In the genomic region with DNA sequence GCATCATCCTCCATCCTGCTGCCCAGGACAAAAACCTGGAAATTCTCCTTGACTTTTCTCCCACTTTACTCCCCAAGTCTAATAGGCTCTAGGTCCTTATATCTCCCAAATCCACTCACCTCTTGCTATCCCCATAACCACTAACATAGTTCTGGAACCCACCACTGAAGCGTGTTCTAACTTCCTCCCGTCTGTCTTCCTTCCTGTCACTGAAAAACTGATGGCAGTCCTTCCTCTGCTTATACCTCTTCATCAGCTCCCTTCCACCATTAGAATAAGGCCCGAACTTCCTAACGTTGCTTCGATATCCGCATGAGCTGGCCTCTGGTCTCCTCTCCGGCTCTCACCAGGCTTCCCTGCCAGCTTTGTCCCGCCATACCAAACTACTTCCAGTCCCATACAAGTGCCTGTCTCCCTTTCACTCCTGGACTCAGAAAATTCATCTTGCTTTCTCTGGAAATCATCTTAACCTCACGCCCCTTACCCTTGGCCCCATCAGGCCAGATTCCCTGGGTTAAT, we compare ENCODE assay signal across 14 cellular contexts.
DNase-seq lines count a peak whose midpoint lies in the region; ATAC-seq and TF ChIP-seq lines count a peak whose summit lies in the region.
"Had no signal": no experiment of that assay in that cellular context is flagged by ENCODE, and none has a peak within 500 bp of the region (broad histone marks: within the 10 kb centered on the region; RNA-seq: fewer than 3 reads in every experiment).

No MANE protein-coding gene starts in this region.

- H3K79me2 ChIP-seq in DND-41 (ENCODE audit: insufficient read depth, low read length) (no peaks in the 10 kb centered on the region), Loucy (ENCODE audit: insufficient read depth, low read length) (no peaks in the 10 kb centered on the region)

- DNase-seq in DND-41 (no peak), neural crest cell (ENCODE audit: low read depth, low spot score) (no peak), NCI-H345 (lab: John Stamatoyannopoulos, UW) (no peak), NCI-H187 treated with DMSO at 0.1 percent for 48 hours (lab: John Stamatoyannopoulos, UW) (no peak)
- no peak for DNase-seq in activated T-helper 2 cell treated with anti-CD3 and anti-CD28 coated beads, Interferon-gamma antibody, Interleukin-2, Interleukin-4, amounts not matched to agents 10 μg/mL and 5 μg/mL and 100 μg/mL, durations not matched to agents 14 hours and 24 hours and 36 hours (ENCODE audit: low spot score)
- DNase-seq in effector CD8-positive, alpha-beta T cell (lab: John Stamatoyannopoulos, UW), result no peak
- DNase-seq: heart right ventricle, left cardiac atrium, NCI-H1436, right cardiac atrium, RPMI8226, uterus had no signal

- H3F3A ChIP-seq in Loucy (ENCODE audit: low read depth), result no peaks in the 10 kb centered on the region

- H3K9me3 Mint-ChIP-seq in activated T-helper 2 cell treated with anti-CD3 and anti-CD28 coated beads, Interferon-gamma antibody, Interleukin-2, Interleukin-4, amounts not matched to agents 10 μg/mL and 5 μg/mL and 100 μg/mL, durations not matched to agents 14 hours and 24 hours and 36 hours, result peaks cover 8% of the 10 kb centered on the region
- peaks cover 6% of the 10 kb centered on the region for H3K9me3 Mint-ChIP-seq in neural crest cell

- peaks cover 77% of the 10 kb centered on the region for H3K4me1 Mint-ChIP-seq in activated T-helper 2 cell treated with anti-CD3 and anti-CD28 coated beads, Interferon-gamma antibody, Interleukin-2, Interleukin-4, amounts not matched to agents 10 μg/mL and 5 μg/mL and 100 μg/mL, durations not matched to agents 14 hours and 24 hours and 36 hours (ENCODE audit: low read depth)
- H3K4me1 Mint-ChIP-seq in neural crest cell, result peaks cover 45% of the 10 kb centered on the region

- H3K27me3 Mint-ChIP-seq in activated T-helper 2 cell treated with anti-CD3 and anti-CD28 coated beads, Interferon-gamma antibody, Interleukin-2, Interleukin-4, amounts not matched to agents 10 μg/mL and 5 μg/mL and 100 μg/mL, durations not matched to agents 14 hours and 24 hours and 36 hours (ENCODE audit: low read depth), result peaks cover 8% of the 10 kb centered on the region
- no peaks in the 10 kb centered on the region for H3K27me3 Mint-ChIP-seq in neural crest cell (ENCODE audit: low read depth)

- H3K4me3 ChIP-seq in DND-41 (ENCODE audit: low read depth in 1 of 2, low read length in 2 of 2) (no peak overlapping the region), Loucy (ENCODE audit: low read length, poor library complexity, severe bottlenecking) (no peak overlapping the region)
- H3K4me3 ChIP-seq: esophagus muscularis mucosa, heart right ventricle, uterus had no signal

- H3K4me1 ChIP-seq in DND-41 (ENCODE audit: insufficient read depth, low read length), result peaks cover 48% of the 10 kb centered on the region
- H3K4me1 ChIP-seq in Loucy (ENCODE audit: insufficient read depth, low read length, poor library complexity, severe bottlenecking), result peaks cover 40% of the 10 kb centered on the region
- H3K4me1 ChIP-seq: uterus had no signal

- H3K9ac ChIP-seq in DND-41 (ENCODE audit: low read depth, low read length) (no peak overlapping the region), Loucy (ENCODE audit: low read depth, low read length, poor library complexity, severe bottlenecking) (no peak overlapping the region)

- peak overlapping the region; percentile 60 for H3K4me3 Mint-ChIP-seq in activated T-helper 2 cell treated with anti-CD3 and anti-CD28 coated beads, Interferon-gamma antibody, Interleukin-2, Interleukin-4, amounts not matched to agents 10 μg/mL and 5 μg/mL and 100 μg/mL, durations not matched to agents 14 hours and 24 hours and 36 hours (ENCODE audit: low read depth)
- no peak overlapping the region for H3K4me3 Mint-ChIP-seq in neural crest cell

- H3K36me3 Mint-ChIP-seq in activated T-helper 2 cell treated with anti-CD3 and anti-CD28 coated beads, Interferon-gamma antibody, Interleukin-2, Interleukin-4, amounts not matched to agents 10 μg/mL and 5 μg/mL and 100 μg/mL, durations not matched to agents 14 hours and 24 hours and 36 hours (ENCODE audit: low read depth), result peaks cover 15% of the 10 kb centered on the region
- H3K36me3 Mint-ChIP-seq in neural crest cell (ENCODE audit: low read depth), result no peaks in the 10 kb centered on the region

- no peak for ATAC-seq in DND-41 (ENCODE audit: insufficient read depth, low read depth)
- ATAC-seq: heart right ventricle, left cardiac atrium, right cardiac atrium had no signal

- H3K9me3 ChIP-seq in DND-41 (ENCODE audit: insufficient read depth, low read length, severe bottlenecking) (no peaks in the 10 kb centered on the region), Loucy (ENCODE audit: insufficient read depth, low read depth, low read length) (no peaks in the 10 kb centered on the region)
- H3K9me3 ChIP-seq: esophagus muscularis mucosa, heart right ventricle, uterus had no signal

- no peaks in the 10 kb centered on the region for H3K9me2 ChIP-seq in Loucy (replicated peaks; ENCODE audit: low read depth, low read length)

- H3K4me2 ChIP-seq in DND-41 (ENCODE audit: insufficient read depth, low read length) (peak overlapping the region; percentile 43; the same call in 1 of the 2 replicates), Loucy (ENCODE audit: low read depth, low read length, poor library complexity, severe bottlenecking) (peak overlapping the region; percentile 75)

- intact Hi-C loops in activated T-helper 2 cell treated with anti-CD3 and anti-CD28 coated beads, Interferon-gamma antibody, Interleukin-2, Interleukin-4, amounts not matched to agents 10 μg/mL and 5 μg/mL and 100 μg/mL, durations not matched to agents 14 hours and 24 hours and 36 hours (cut with micrococcal nuclease), result loop anchor here (1.0 to 5.0 kb wide), 8 partner anchors 9 to 1705 kb away; partner anchors contain the start of gene CDKN1B

- H4K20me1 ChIP-seq in DND-41 (ENCODE audit: insufficient read depth, low read length) (peaks cover 8% of the 10 kb centered on the region), Loucy (ENCODE audit: insufficient read depth, low read length, poor library complexity, severe bottlenecking) (no peaks in the 10 kb centered on the region)

- no peak for TF ChIP-seq CTCF in DND-41 (IDR thresholded peaks at IDR 0.05; ENCODE audit: borderline replicate concordance, extremely low read depth, low read length, poor library complexity, severe bottlenecking)
- TF ChIP-seq CTCF in Loucy (conservative IDR thresholded peaks at IDR 0.05; ENCODE audit: low read length), result no peak
- no peak for TF ChIP-seq CTCF in neural crest cell (conservative IDR thresholded peaks at IDR 0.05)

- peaks cover 5% of the 10 kb centered on the region for H3K27me3 ChIP-seq in DND-41 (ENCODE audit: insufficient read depth, low read length, poor library complexity)
- no peaks in the 10 kb centered on the region for H3K27me3 ChIP-seq in Loucy (ENCODE audit: insufficient read depth, low read length, poor library complexity, severe bottlenecking)
- H3K27me3 ChIP-seq: esophagus muscularis mucosa, heart right ventricle, uterus had no signal

- H2AFZ ChIP-seq in DND-41 (ENCODE audit: low read depth, low read length), result no peak overlapping the region
- peak overlapping the region; percentile 26 for H2AFZ ChIP-seq in Loucy (ENCODE audit: low read length)

- 0 out of 2 replicates have a peak overlapping the region, but pooled peaks have one; percentile 11 for H3K27ac ChIP-seq in DND-41 (ENCODE audit: low read length)
- H3K27ac ChIP-seq: esophagus muscularis mucosa, uterus had no signal

- peak overlapping the region; percentile 96 for H3K27ac Mint-ChIP-seq in activated T-helper 2 cell treated with anti-CD3 and anti-CD28 coated beads, Interferon-gamma antibody, Interleukin-2, Interleukin-4, amounts not matched to agents 10 μg/mL and 5 μg/mL and 100 μg/mL, durations not matched to agents 14 hours and 24 hours and 36 hours
- peak overlapping the region; percentile 4 for H3K27ac Mint-ChIP-seq in neural crest cell (ENCODE audit: unreplicated experiment)

- H3K36me3 ChIP-seq in DND-41 (ENCODE audit: insufficient read depth, low read length), result no peaks in the 10 kb centered on the region
- H3K36me3 ChIP-seq in Loucy (ENCODE audit: insufficient read depth, low read length), result no peaks in the 10 kb centered on the region
- H3K36me3 ChIP-seq: esophagus muscularis mucosa, heart right ventricle, uterus had no signal
